ENCODE assay signal across 2 cellular contexts in the genomic region with DNA sequence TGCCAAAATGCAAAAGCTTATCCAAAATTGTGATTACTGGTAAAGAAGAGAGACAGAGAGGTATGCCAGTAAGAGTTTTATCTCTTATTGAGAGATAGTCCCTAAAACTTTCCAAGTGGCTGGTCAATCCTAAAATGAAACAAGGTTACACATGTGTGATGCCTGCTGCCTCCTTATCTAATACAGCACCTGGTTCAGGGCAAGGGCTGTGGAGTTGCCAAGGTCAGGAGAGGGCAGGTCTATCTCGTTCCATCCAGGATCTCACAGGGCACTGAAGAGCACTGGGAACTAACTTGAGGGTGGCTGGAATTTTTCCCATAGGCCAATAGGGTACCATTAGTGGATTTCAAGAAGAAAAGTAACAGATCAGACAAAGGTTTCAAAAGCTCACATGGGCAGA.
A peak's percentile ranks its signal among the peaks of the same experiment; 100 is the strongest.
TF ChIP-seq lines count a peak whose summit lies in the region.

No MANE protein-coding gene starts in this region.

TF ChIP-seq in IMR-90, 13 proteins besides CTCF, POLR2A, EP300 and RAD21:
- TF ChIP-seq CEBPB (IDR thresholded peaks at IDR 0.05; ENCODE audit: low read depth, low read length) (no peak), MAZ (IDR thresholded peaks at IDR 0.05; ENCODE audit: borderline replicate concordance, low read depth, low read length) (no peak), MXI1 (IDR thresholded peaks at IDR 0.05; ENCODE audit: borderline replicate concordance, low read depth, low read length) (no peak), MAFK (IDR thresholded peaks at IDR 0.05; ENCODE audit: low read depth, low read length) (no peak), RFX5 (IDR thresholded peaks at IDR 0.05; ENCODE audit: low read depth, low read length) (no peak), FOS (IDR thresholded peaks at IDR 0.05; ENCODE audit: low read depth, low read length) (no peak), CHD1 (IDR thresholded peaks at IDR 0.05; ENCODE audit: low read depth, low read length) (no peak), NFE2L2 (IDR thresholded peaks at IDR 0.05; ENCODE audit: low read depth, low read length) (no peak), SMC3 (IDR thresholded peaks at IDR 0.05; ENCODE audit: low read depth, low read length) (no peak), BHLHE40 (IDR thresholded peaks at IDR 0.05; ENCODE audit: low read depth, low read length) (no peak), RCOR1 (IDR thresholded peaks at IDR 0.05; ENCODE audit: insufficient replicate concordance, low read length) (no peak)
- TF ChIP-seq, protein P1, sequence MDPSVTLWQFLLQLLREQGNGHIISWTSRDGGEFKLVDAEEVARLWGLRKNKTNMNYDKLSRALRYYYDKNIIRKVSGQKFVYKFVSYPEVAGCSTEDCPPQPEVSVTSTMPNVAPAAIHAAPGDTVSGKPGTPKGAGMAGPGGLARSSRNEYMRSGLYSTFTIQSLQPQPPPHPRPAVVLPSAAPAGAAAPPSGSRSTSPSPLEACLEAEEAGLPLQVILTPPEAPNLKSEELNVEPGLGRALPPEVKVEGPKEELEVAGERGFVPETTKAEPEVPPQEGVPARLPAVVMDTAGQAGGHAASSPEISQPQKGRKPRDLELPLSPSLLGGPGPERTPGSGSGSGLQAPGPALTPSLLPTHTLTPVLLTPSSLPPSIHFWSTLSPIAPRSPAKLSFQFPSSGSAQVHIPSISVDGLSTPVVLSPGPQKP (IDR thresholded peaks at IDR 0.05; ENCODE audit: borderline replicate concordance, low read depth, low read length), result no peak
- TF ChIP-seq, protein P2, sequence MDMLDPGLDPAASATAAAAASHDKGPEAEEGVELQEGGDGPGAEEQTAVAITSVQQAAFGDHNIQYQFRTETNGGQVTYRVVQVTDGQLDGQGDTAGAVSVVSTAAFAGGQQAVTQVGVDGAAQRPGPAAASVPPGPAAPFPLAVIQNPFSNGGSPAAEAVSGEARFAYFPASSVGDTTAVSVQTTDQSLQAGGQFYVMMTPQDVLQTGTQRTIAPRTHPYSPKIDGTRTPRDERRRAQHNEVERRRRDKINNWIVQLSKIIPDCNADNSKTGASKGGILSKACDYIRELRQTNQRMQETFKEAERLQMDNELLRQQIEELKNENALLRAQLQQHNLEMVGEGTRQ (IDR thresholded peaks at IDR 0.05; ENCODE audit: low read depth, low read length), result no peak

TF ChIP-seq in K562, 482 proteins besides CTCF, POLR2A, EP300 and RAD21:
- TF ChIP-seq RBM15 (IDR thresholded peaks at IDR 0.05; ENCODE audit: insufficient read depth, low read length), result no peak
- TF ChIP-seq TAL1 (IDR thresholded peaks at IDR 0.05), result peak; percentile 67
- TF ChIP-seq NCOR1 (IDR thresholded peaks at IDR 0.05), result peak; percentile 34; the same call in 1 of the 2 replicates
- peak; percentile 43; the same call in 1 of the 2 replicates for TF ChIP-seq ESRRA (IDR thresholded peaks at IDR 0.05; ENCODE audit: borderline replicate concordance, low read depth)
- TF ChIP-seq SMARCA5 (IDR thresholded peaks at IDR 0.05), result no peak
- TF ChIP-seq FOXA3 (CRISPR knock-in tag; conservative IDR thresholded peaks at IDR 0.05 in 1 of 2, IDR thresholded peaks at IDR 0.05 in 1 of 2), result 0 out of 4 replicates have a peak, but pooled peaks of 1 of the 2 experiments have one; percentile 33
- TF ChIP-seq CBFA2T3 (IDR thresholded peaks at IDR 0.05), result peak; percentile 76
- TF ChIP-seq ARID1B (IDR thresholded peaks at IDR 0.05), result 0 out of 2 replicates have a peak, but pooled peaks have one; percentile 46
- TF ChIP-seq CBFA2T2 (conservative IDR thresholded peaks at IDR 0.05), result peak; percentile 57
- TF ChIP-seq BACH1 (tag; IDR thresholded peaks at IDR 0.05), result no peak
- TF ChIP-seq NFIC (IDR thresholded peaks at IDR 0.05), result peak; percentile 20; the same call in 1 of the 2 replicates
- no peak for TF ChIP-seq HSF4 (CRISPR knock-in tag; IDR thresholded peaks at IDR 0.05; ENCODE audit: borderline replicate concordance)
- no peak for TF ChIP-seq DIDO1 (tag; IDR thresholded peaks at IDR 0.05; ENCODE audit: low read depth)
- peak; percentile 77 for TF ChIP-seq TCF3 (CRISPR knock-in tag; IDR thresholded peaks at IDR 0.05)
- TF ChIP-seq TAF9B (IDR thresholded peaks at IDR 0.05; ENCODE audit: partially characterized antibody), result no peak
- peak; percentile 58; the same call in 1 of the 2 replicates for TF ChIP-seq TEAD4 (IDR thresholded peaks at IDR 0.05; ENCODE audit: low read length)
- TF ChIP-seq TEAD4 (CRISPR knock-in tag; IDR thresholded peaks at IDR 0.05; ENCODE audit: borderline replicate concordance), result no peak
- TF ChIP-seq ATF4 (CRISPR knock-in tag; IDR thresholded peaks at IDR 0.05), result no peak
- no peak for TF ChIP-seq MAX (CRISPR knock-in tag; IDR thresholded peaks at IDR 0.05)
